19 cellular contexts compared by ENCODE assay signal in genomic region chrX:103400931-103401330, GRCh38. TPM values are rescaled to one million over a fixed set of nuclear protein-coding genes. Genes with fewer than 3 reads are reported as not detected.
DNase-seq lines count a peak whose midpoint lies in the region; ATAC-seq and TF ChIP-seq lines count a peak whose summit lies in the region.
"Had no signal": no experiment of that assay in that cellular context is flagged by ENCODE, and none has a peak within 500 bp of the region (broad histone marks: within the 10 kb centered on the region; RNA-seq: fewer than 3 reads in every experiment).

No MANE protein-coding gene starts in this region.

- H3K79me2 ChIP-seq in Karpas-422 (ENCODE audit: low read length): peaks cover 10% of the 10 kb centered on the region

- no peaks in the 10 kb centered on the region for H4K20me1 ChIP-seq in Karpas-422 (ENCODE audit: insufficient read depth, low read depth, low read length)
- H4K20me1 ChIP-seq: BLaER1 had no signal

- peaks cover 27% of the 10 kb centered on the region for H3K4me1 ChIP-seq in Karpas-422 (ENCODE audit: low read length)
- H3K4me1 ChIP-seq: BLaER1 had no signal

- H3K9me3 Mint-ChIP-seq in nephron progenitor cell: peaks cover 23% of the 10 kb centered on the region
- H3K9me3 Mint-ChIP-seq: CD4-positive, alpha-beta memory T cell; GM23338; IgD-negative memory B cell had no signal

- H3K4me3 ChIP-seq in Karpas-422 (ENCODE audit: low read length): no peak overlapping the region
- H3K4me3 ChIP-seq: A549, BLaER1, GM12878, GM23338 had no signal

- peak overlapping the region; percentile 21 for H3K27ac Mint-ChIP-seq in nephron progenitor cell
- H3K27ac Mint-ChIP-seq: CD14-positive monocyte; CD4-positive, alpha-beta memory T cell; GM23338; IgD-negative memory B cell had no signal

- peaks cover 77% of the 10 kb centered on the region for H3K4me1 Mint-ChIP-seq in nephron progenitor cell

- H3K27me3 Mint-ChIP-seq in nephron progenitor cell (ENCODE audit: low read depth, poor library complexity): peaks cover 13% of the 10 kb centered on the region
- H3K27me3 Mint-ChIP-seq: CD4-positive, alpha-beta memory T cell had no signal

- no peak overlapping the region for H3K27ac ChIP-seq in Karpas-422 (ENCODE audit: low read length)
- H3K27ac ChIP-seq: 22Rv1, A549, BLaER1 had no signal

- no peaks in the 10 kb centered on the region for H3K36me3 Mint-ChIP-seq in nephron progenitor cell (ENCODE audit: low read depth)
- H3K36me3 Mint-ChIP-seq: CD14-positive monocyte; CD4-positive, alpha-beta memory T cell; IgD-negative memory B cell had no signal

- no peaks in the 10 kb centered on the region for H3K27me3 ChIP-seq in Karpas-422 (ENCODE audit: low read length)

- in situ Hi-C loops in ACHN (cut with HindIII; ENCODE audit: low pct_ligation_motif_present, low pct_unique_long_range_greater_than_20kb, low sequenced_read_pairs): no loop called here

- DNase-seq in ACHN (peak; percentile 50), Karpas-422 (no peak), kidney glomerular epithelial cell (lab: John Stamatoyannopoulos, UW) (peak; percentile 41), nephron progenitor cell (peak; percentile 20), activated gamma-delta T cell treated with Interleukin-2 at 50 U/mL for 16 hours (no peak), UCSD-AML1 (lab: John Stamatoyannopoulos, UW; ENCODE audit: unreplicated experiment) (no peak)
- DNase-seq: Calu3; CD4-positive, alpha-beta memory T cell; DMS79 treated with DMSO at 0.1 percent for 48 hours; GF-D8; HCEC 1CT had no signal

- no peak overlapping the region for H3K9ac ChIP-seq in Karpas-422 (ENCODE audit: low read length)
- H3K9ac ChIP-seq: BLaER1 had no signal

- no peak for ATAC-seq in activated CD4-positive, CD25-positive, alpha-beta regulatory T cell treated with anti-CD3 and anti-CD28 coated beads, Interleukin-2, amount 50 U/mL, for 24 hours
- ATAC-seq: A549, GM12878, GM23338 had no signal

- no peak for TF ChIP-seq CTCF in nephron progenitor cell (IDR thresholded peaks at IDR 0.05)

- no peaks in the 10 kb centered on the region for H3K36me3 ChIP-seq in Karpas-422 (ENCODE audit: insufficient read depth, low read length)
- H3K36me3 ChIP-seq: BLaER1 had no signal

- no peak overlapping the region for H2AFZ ChIP-seq in Karpas-422 (ENCODE audit: low read length)
- H2AFZ ChIP-seq: GM23338 had no signal

- H3K4me2 ChIP-seq in Karpas-422 (ENCODE audit: low read depth, low read length, poor library complexity, severe bottlenecking): peak overlapping the region; percentile 51
- H3K4me2 ChIP-seq: A549, BLaER1, GM23338 had no signal

- no peaks in the 10 kb centered on the region for H3K9me3 ChIP-seq in Karpas-422 (ENCODE audit: low read length)
- H3K9me3 ChIP-seq: A549, BLaER1 had no signal

- no peak overlapping the region for H3K4me3 Mint-ChIP-seq in nephron progenitor cell
- H3K4me3 Mint-ChIP-seq: CD14-positive monocyte; CD4-positive, alpha-beta memory T cell; GM23338; IgD-negative memory B cell had no signal

- no peaks in the 10 kb centered on the region for H3K9me2 ChIP-seq in Karpas-422 (replicated peaks; ENCODE audit: insufficient read depth, low read length)

RNA-seq across cellular contexts. Expression of gene BEX3, which starts 24.6 kb away (rescaled TPM):
- total RNA-seq in Karpas-422 (2014; rRNA removed; shearing (Covaris generic); ENCODE audit: low replicate concordance): not detected in 2 replicates

RNA-seq across cellular contexts. Expression of gene TCEAL9, which starts 44.6 kb away (rescaled TPM):
- 13.2 and 18.8 TPM in 2 replicates for total RNA-seq in Karpas-422 (2014; rRNA removed; shearing (Covaris generic); ENCODE audit: low replicate concordance)

Comparison
In these comparisons a context has a peak if more than half of its experiments do, and no peak if none do; other contexts are left out.
1. DNase-seq: peak in ACHN (single experiment), kidney glomerular epithelial cell (single experiment) and nephron progenitor cell (single experiment); none in Karpas-422 (single experiment), activated gamma-delta T cell treated with Interleukin-2 at 50 U/mL for 16 hours (single experiment) and UCSD-AML1 (single experiment).